24 cellular contexts compared by ENCODE assay signal in the genomic region with DNA sequence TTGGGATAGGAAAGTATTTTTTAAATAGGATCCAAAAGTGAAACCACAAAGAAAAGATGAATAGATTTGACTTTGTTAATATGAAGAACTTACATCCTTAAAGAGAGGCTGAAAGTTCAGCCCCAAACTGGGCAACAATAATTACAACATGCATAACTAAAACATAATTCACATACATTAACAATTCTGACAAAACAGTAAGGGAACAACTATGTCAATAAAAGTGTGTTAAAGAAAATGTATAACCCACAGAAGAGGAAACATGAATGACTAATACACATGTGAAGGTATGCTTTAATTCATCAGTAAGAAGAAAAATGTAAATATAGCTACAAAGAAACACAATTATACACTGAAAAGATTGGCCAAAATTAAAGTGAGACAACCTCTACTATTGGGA.
"Had no signal": no experiment of that assay in that cellular context is flagged by ENCODE, and none has a peak within 500 bp of the region (broad histone marks: within the 10 kb centered on the region; RNA-seq: fewer than 3 reads in every experiment).

No MANE protein-coding gene starts in this region.

- H3K4me1 ChIP-seq: colonic mucosa, left ventricle myocardium inferior, prostate gland, spleen, thyroid gland had no signal

- H3K27me3 ChIP-seq: brain microvascular endothelial cell, colonic mucosa, hepatocyte, ovary, spleen, thyroid gland had no signal

- H3K27ac Mint-ChIP-seq: activated CD4-positive, alpha-beta T cell treated with anti-CD3 and anti-CD28 coated beads, Interleukin-2, amount 10 ng/mL, durations not matched to agents 7 days and 5 days; activated CD8-positive, alpha-beta memory T cell treated with anti-CD3 and anti-CD28 coated beads, Interleukin-2, amount 10 ng/mL, durations not matched to agents 7 days and 5 days; activated CD8-positive, alpha-beta T cell treated with anti-CD3 and anti-CD28 coated beads for 36 hours; activated naive CD4-positive, alpha-beta T cell treated with anti-CD3 and anti-CD28 coated beads, Interleukin-2, amount 50 U/mL, for 72 hours; natural killer cell; T-cell; T-helper 2 cell treated with Interferon-gamma antibody and Interleukin-4, amounts not matched to agents 5 μg/mL and 100 μg/mL, for 36 hours had no signal

- H3K4me3 Mint-ChIP-seq: activated CD4-positive, alpha-beta T cell treated with anti-CD3 and anti-CD28 coated beads, Interleukin-2, amount 10 ng/mL, durations not matched to agents 7 days and 5 days; activated CD8-positive, alpha-beta memory T cell treated with anti-CD3 and anti-CD28 coated beads, Interleukin-2, amount 10 ng/mL, durations not matched to agents 7 days and 5 days; activated CD8-positive, alpha-beta T cell treated with anti-CD3 and anti-CD28 coated beads for 36 hours; central memory CD8-positive, alpha-beta T cell; natural killer cell; T-cell; T-helper 2 cell treated with Interferon-gamma antibody and Interleukin-4, amounts not matched to agents 5 μg/mL and 100 μg/mL, for 36 hours had no signal

- H3K36me3 ChIP-seq: brain microvascular endothelial cell, colonic mucosa, left ventricle myocardium inferior, ovary, prostate gland, spleen, thyroid gland had no signal

- H3K4me2 ChIP-seq: hepatocyte had no signal

- H3K27ac ChIP-seq: brain microvascular endothelial cell, colonic mucosa, hepatocyte, left ventricle myocardium inferior, ovary, prostate gland, spleen, thyroid gland, VCaP had no signal

- H2AFZ ChIP-seq: hepatocyte had no signal

- H3K4me3 ChIP-seq: colonic mucosa, hepatocyte, left ventricle myocardium inferior, ovary, prostate gland, spleen, thyroid gland had no signal

- H3K4me1 Mint-ChIP-seq: activated CD4-positive, alpha-beta T cell treated with anti-CD3 and anti-CD28 coated beads, Interleukin-2, amount 10 ng/mL, durations not matched to agents 7 days and 5 days; activated CD8-positive, alpha-beta memory T cell treated with anti-CD3 and anti-CD28 coated beads, Interleukin-2, amount 10 ng/mL, durations not matched to agents 7 days and 5 days; central memory CD8-positive, alpha-beta T cell; natural killer cell; T-cell had no signal

- H3K27me3 Mint-ChIP-seq: activated CD4-positive, alpha-beta T cell treated with anti-CD3 and anti-CD28 coated beads, Interleukin-2, amount 10 ng/mL, durations not matched to agents 7 days and 5 days; activated CD8-positive, alpha-beta memory T cell treated with anti-CD3 and anti-CD28 coated beads, Interleukin-2, amount 10 ng/mL, durations not matched to agents 7 days and 5 days; activated CD8-positive, alpha-beta T cell treated with anti-CD3 and anti-CD28 coated beads for 36 hours; central memory CD8-positive, alpha-beta T cell; T-cell had no signal

- H3K9me3 ChIP-seq: colonic mucosa, ovary, prostate gland, spleen, thyroid gland had no signal

- H3K79me2 ChIP-seq: hepatocyte had no signal

- H3K36me3 Mint-ChIP-seq: activated CD8-positive, alpha-beta memory T cell treated with anti-CD3 and anti-CD28 coated beads, Interleukin-2, amount 10 ng/mL, durations not matched to agents 7 days and 5 days; activated naive CD4-positive, alpha-beta T cell treated with anti-CD3 and anti-CD28 coated beads, Interleukin-2, amount 50 U/mL, for 72 hours; natural killer cell; T-cell had no signal

- DNase-seq: activated CD4-positive, alpha-beta T cell treated with anti-CD3 and anti-CD28 coated beads, Interleukin-2, amount 10 ng/mL, durations not matched to agents 7 days and 5 days; activated CD8-positive, alpha-beta memory T cell treated with anti-CD3 and anti-CD28 coated beads, Interleukin-2, amount 10 ng/mL, durations not matched to agents 7 days and 5 days; activated CD8-positive, alpha-beta T cell treated with anti-CD3 and anti-CD28 coated beads for 36 hours; aorta; brain microvascular endothelial cell; colonic mucosa; erythroblast; glutamatergic neuron; left ventricle myocardium inferior; midbrain; natural killer cell; ovary; spleen; stimulated activated CD4-positive, alpha-beta T cell treated with anti-CD3 and anti-CD28 coated beads, Interleukin-4, amount 100 ng/mL, for 1 hour; stimulated activated naive CD4-positive, alpha-beta T cell treated with Interleukin-2 at 50 U/mL for 16 hours; T-cell; thyroid gland had no signal

- ATAC-seq: activated CD4-positive, CD25-positive, alpha-beta regulatory T cell treated with anti-CD3 and anti-CD28 coated beads, Interleukin-2, amount 50 U/mL, for 24 hours; activated CD8-positive, alpha-beta memory T cell treated with anti-CD3 and anti-CD28 coated beads, Interleukin-2, amount 10 ng/mL, durations not matched to agents 7 days and 5 days; activated CD8-positive, alpha-beta T cell treated with anti-CD3 and anti-CD28 coated beads for 36 hours; activated naive CD4-positive, alpha-beta T cell treated with anti-CD3 and anti-CD28 coated beads, Interleukin-2, amount 50 U/mL, for 72 hours; natural killer cell; T-cell had no signal

- H3K9me3 Mint-ChIP-seq: activated CD4-positive, alpha-beta T cell treated with anti-CD3 and anti-CD28 coated beads, Interleukin-2, amount 10 ng/mL, durations not matched to agents 7 days and 5 days had no signal
